ENCODE assay signal across 8 cellular contexts in genomic region chr11:68839054-68839865, GRCh38. TPM values are rescaled to one million over a fixed set of nuclear protein-coding genes. Genes with fewer than 3 reads are reported as not detected.
DNase-seq lines count a peak whose midpoint lies in the region; ATAC-seq and TF ChIP-seq lines count a peak whose summit lies in the region.

No MANE protein-coding gene starts in this region.

- intact Hi-C loops in spleen (cut with DNase I; ENCODE audit: low total_unique reads), result no loop called here

- H3K27ac ChIP-seq in spleen, result peak overlapping the region; percentile 86 to 98 (median 94)

- H3K4me1 ChIP-seq in spleen, result peaks cover 44 to 96% (median 84%) of the 10 kb centered on the region in 6 donors

- H3K4me3 ChIP-seq in spleen, result peak overlapping the region; percentile 81 to 98 (median 91)

- TF ChIP-seq POLR2A in GM15510 (IDR thresholded peaks at IDR 0.05; ENCODE audit: borderline replicate concordance, extremely low read depth, insufficient read length) (peak; percentile 40), spleen (IDR thresholded peaks at IDR 0.05) (peak in 1 of 3 donors; percentile 57)

- no peaks in the 10 kb centered on the region for H3K9me3 ChIP-seq in spleen

- TF ChIP-seq CTCF in spleen (IDR thresholded peaks at IDR 0.05 in 8 of 11, conservative IDR thresholded peaks at IDR 0.05 in 3 of 11), result peak in 4 of 11 experiments; percentile 20 to 49 (median 27)

- peaks cover 0 to 20% (median 0%) of the 10 kb centered on the region in 6 donors for H3K36me3 ChIP-seq in spleen

- WGBS in spleen, 5 donors, result 1% methylated on average over 17 to 61 of the region's 61 CpGs

- ATAC-seq in HG03060 (IDR thresholded peaks at IDR 0.05; ENCODE audit: low read depth, unreplicated experiment) (peak; percentile 39), HG03469 (IDR thresholded peaks at IDR 0.05; ENCODE audit: unreplicated experiment) (no peak)

- no peaks in the 10 kb centered on the region for H3K27me3 ChIP-seq in spleen (replicated peaks in 1 of 7)

- DNase-seq in NCI-H226, result peak; percentile 81
- peak; percentile 84 for DNase-seq in activated CD4-positive, CD25-positive, alpha-beta regulatory T cell treated with anti-CD3 and anti-CD28 coated beads, Interleukin-2, amount 50 U/mL, for 16 hours (ENCODE audit: low read depth, low spot score)
- peak; percentile 94 for DNase-seq in central memory CD4-positive, alpha-beta T cell
- peak; percentile 87 for DNase-seq in iris pigment epithelial cell (ENCODE audit: low read depth)
- DNase-seq in spleen, result peak; percentile 99

RNA-seq across cellular contexts. Expression of gene CPT1A, which starts 2.5 kb away (rescaled TPM):
- total RNA-seq in spleen, result 100 to 1,000 TPM in 1 of 7 donors, 10 to 100 TPM in 6; 43.3 to 118 (median 73.1) TPM
- polyA plus RNA-seq in spleen, result 10 to 100 TPM in 2 of 3 donors, 1 to 10 TPM in 1; 6.7 to 18.0 (median 11.0) TPM
